Comparison of ENCODE assay signal across 1 cellular context in the genomic region with DNA sequence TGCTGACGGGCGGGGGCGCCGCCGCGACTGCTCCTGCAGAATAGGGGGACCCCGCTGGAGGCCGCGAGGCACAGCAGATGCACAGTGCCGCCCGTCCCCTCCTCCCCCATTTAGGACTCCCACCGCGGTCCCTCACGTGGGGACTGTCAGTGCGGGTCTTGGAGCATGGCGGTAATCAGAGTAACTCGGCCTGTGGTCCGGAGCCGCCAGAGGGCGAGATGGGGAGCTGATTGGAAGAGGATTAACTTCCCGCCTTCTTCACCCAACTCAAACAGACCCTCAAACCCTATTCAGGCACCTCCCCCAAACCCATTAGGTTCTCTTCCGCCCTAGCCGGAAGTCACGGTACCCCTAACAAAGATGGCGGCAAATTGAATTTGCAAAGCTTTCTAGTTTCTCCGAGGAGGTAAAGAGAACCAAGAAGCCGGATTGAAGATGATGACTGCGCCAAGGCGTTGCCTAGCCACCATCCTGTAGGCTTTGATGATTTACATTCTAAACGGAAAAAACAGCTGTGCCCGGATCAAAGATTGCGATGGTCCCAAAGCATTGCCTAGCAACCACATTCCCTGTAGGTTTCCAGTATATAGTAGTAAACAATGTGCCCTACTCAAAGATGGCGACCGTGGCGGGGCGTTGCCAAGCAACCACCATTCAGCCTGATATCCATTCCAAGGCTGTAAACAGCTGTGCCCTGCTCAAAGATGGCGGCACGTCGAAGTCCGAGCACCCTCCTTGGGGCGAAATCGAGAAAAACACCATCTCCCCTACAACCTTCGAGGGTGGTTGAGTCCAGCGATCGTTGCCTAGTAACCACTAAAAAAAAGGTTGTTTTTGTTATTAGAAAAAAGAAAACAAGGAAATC.
TF ChIP-seq lines count a peak whose summit lies in the region.

A gene with protein sequence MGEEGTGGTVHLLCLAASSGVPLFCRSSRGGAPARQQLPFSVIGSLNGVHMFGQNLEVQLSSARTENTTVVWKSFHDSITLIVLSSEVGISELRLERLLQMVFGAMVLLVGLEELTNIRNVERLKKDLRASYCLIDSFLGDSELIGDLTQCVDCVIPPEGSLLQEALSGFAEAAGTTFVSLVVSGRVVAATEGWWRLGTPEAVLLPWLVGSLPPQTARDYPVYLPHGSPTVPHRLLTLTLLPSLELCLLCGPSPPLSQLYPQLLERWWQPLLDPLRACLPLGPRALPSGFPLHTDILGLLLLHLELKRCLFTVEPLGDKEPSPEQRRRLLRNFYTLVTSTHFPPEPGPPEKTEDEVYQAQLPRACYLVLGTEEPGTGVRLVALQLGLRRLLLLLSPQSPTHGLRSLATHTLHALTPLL (minus strand): TSS at position 296 of the 865 bp plus-strand sequence. CDS start 186 bp downstream, at position 110.

TF ChIP-seq in K562, 482 proteins besides CTCF, POLR2A, EP300 and RAD21 (continued from another document and continues in another):
- TF ChIP-seq, protein P1, sequence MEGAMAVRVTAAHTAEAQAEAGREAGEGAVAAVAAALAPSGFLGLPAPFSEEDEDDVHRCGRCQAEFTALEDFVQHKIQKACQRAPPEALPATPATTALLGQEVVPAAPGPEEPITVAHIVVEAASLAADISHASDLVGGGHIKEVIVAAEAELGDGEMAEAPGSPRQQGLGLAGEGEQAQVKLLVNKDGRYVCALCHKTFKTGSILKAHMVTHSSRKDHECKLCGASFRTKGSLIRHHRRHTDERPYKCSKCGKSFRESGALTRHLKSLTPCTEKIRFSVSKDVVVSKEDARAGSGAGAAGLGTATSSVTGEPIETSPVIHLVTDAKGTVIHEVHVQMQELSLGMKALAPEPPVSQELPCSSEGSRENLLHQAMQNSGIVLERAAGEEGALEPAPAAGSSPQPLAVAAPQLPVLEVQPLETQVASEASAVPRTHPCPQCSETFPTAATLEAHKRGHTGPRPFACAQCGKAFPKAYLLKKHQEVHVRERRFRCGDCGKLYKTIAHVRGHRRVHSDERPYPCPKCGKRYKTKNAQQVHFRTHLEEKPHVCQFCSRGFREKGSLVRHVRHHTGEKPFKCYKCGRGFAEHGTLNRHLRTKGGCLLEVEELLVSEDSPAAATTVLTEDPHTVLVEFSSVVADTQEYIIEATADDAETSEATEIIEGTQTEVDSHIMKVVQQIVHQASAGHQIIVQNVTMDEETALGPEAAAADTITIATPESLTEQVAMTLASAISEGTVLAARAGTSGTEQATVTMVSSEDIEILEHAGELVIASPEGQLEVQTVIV (CRISPR knock-in tag; IDR thresholded peaks at IDR 0.05; ENCODE audit: borderline replicate concordance): 0 out of 2 replicates have a peak, but pooled peaks have one; percentile 67
- TF ChIP-seq FOXA3 (CRISPR knock-in tag; conservative IDR thresholded peaks at IDR 0.05 in 1 of 2, IDR thresholded peaks at IDR 0.05 in 1 of 2) (peak in 1 of 2 experiments; percentile 65; a peak in 1 of 4 replicates), SMAD2 (IDR thresholded peaks at IDR 0.05; ENCODE audit: low read depth, low read length) (no peak), BCL6 (CRISPR knock-in tag; IDR thresholded peaks at IDR 0.05) (no peak), ETV5 (CRISPR knock-in tag; IDR thresholded peaks at IDR 0.05; ENCODE audit: low read depth) (no peak), ETV1 (tag; conservative IDR thresholded peaks at IDR 0.05; ENCODE audit: low read depth) (0 out of 2 replicates have a peak, but pooled peaks have one; percentile 44), SRSF9 (IDR thresholded peaks at IDR 0.05; ENCODE audit: borderline replicate concordance, low read depth, low read length) (no peak), STAG1 (CRISPR knock-in tag; IDR thresholded peaks at IDR 0.05; ENCODE audit: borderline replicate concordance) (no peak), NR3C1 (CRISPR knock-in tag; IDR thresholded peaks at IDR 0.05) (no peak), BRD9 (IDR thresholded peaks at IDR 0.05; ENCODE audit: low read depth, partially characterized antibody) (no peak), RBFOX2 (IDR thresholded peaks at IDR 0.05; ENCODE audit: low read depth, low read length) (peak; percentile 65), PHB2 (IDR thresholded peaks at IDR 0.05; ENCODE audit: low read depth) (no peak), SAP30 (IDR thresholded peaks at IDR 0.05; ENCODE audit: borderline replicate concordance, insufficient read depth, low read depth, low read length, poor library complexity, severe bottlenecking) (peak; percentile 68), MEF2D (tag; conservative IDR thresholded peaks at IDR 0.05; ENCODE audit: low read depth) (no peak), RBM17 (IDR thresholded peaks at IDR 0.05; ENCODE audit: borderline replicate concordance, low read depth, low read length) (no peak), XRCC4 (IDR thresholded peaks at IDR 0.05; ENCODE audit: extremely low read depth, insufficient read depth, insufficient read length) (no peak), ARHGAP35 (IDR thresholded peaks at IDR 0.05; ENCODE audit: partially characterized antibody) (no peak), ZNF140 (CRISPR knock-in tag; IDR thresholded peaks at IDR 0.05) (no peak), EHMT2 (IDR thresholded peaks at IDR 0.05) (no peak), TCF7 (IDR thresholded peaks at IDR 0.05; ENCODE audit: borderline replicate concordance) (no peak), HMGN3 (IDR thresholded peaks at IDR 0.05; ENCODE audit: borderline replicate concordance, extremely low read depth, insufficient read length, low read depth, low read length) (peak; percentile 52), PHTF2 (CRISPR knock-in tag; IDR thresholded peaks at IDR 0.05) (no peak), THRAP3 (IDR thresholded peaks at IDR 0.05; ENCODE audit: borderline replicate concordance) (no peak), CREBBP (IDR thresholded peaks at IDR 0.05; ENCODE audit: low read depth, low read length) (no peak), HIVEP1 (CRISPR knock-in tag; IDR thresholded peaks at IDR 0.05) (no peak), NCOA1 (IDR thresholded peaks at IDR 0.05; ENCODE audit: low read depth) (no peak), OTX1 (CRISPR knock-in tag; IDR thresholded peaks at IDR 0.05) (no peak), PURB (CRISPR knock-in tag; IDR thresholded peaks at IDR 0.05; ENCODE audit: low read depth) (no peak), YY1 (IDR thresholded peaks at IDR 0.05; ENCODE audit: borderline replicate concordance in 1 of 3, control insufficient read depth in 1 of 3, extremely low read depth in 1 of 3, insufficient read depth in 3 of 3, insufficient read length in 1 of 3, insufficient replicate concordance in 2 of 3, low read depth in 1 of 3, low read length in 2 of 3) (peak; percentile 98 to 99 (median 99)), SREBF1 (IDR thresholded peaks at IDR 0.05; ENCODE audit: borderline replicate concordance, low read depth, low read length) (peak; percentile 81; the same call in 1 of the 2 replicates), ZBTB17 (CRISPR knock-in tag; IDR thresholded peaks at IDR 0.05) (no peak), TAF1 (IDR thresholded peaks at IDR 0.05; ENCODE audit: control insufficient read depth, extremely low read depth, insufficient read depth, low read length, severe bottlenecking) (peak; percentile 6), HMG20B (CRISPR knock-in tag; IDR thresholded peaks at IDR 0.05) (no peak), ZFP30 (CRISPR knock-in tag; IDR thresholded peaks at IDR 0.05; ENCODE audit: borderline replicate concordance) (no peak)
- TF ChIP-seq, protein P2, sequence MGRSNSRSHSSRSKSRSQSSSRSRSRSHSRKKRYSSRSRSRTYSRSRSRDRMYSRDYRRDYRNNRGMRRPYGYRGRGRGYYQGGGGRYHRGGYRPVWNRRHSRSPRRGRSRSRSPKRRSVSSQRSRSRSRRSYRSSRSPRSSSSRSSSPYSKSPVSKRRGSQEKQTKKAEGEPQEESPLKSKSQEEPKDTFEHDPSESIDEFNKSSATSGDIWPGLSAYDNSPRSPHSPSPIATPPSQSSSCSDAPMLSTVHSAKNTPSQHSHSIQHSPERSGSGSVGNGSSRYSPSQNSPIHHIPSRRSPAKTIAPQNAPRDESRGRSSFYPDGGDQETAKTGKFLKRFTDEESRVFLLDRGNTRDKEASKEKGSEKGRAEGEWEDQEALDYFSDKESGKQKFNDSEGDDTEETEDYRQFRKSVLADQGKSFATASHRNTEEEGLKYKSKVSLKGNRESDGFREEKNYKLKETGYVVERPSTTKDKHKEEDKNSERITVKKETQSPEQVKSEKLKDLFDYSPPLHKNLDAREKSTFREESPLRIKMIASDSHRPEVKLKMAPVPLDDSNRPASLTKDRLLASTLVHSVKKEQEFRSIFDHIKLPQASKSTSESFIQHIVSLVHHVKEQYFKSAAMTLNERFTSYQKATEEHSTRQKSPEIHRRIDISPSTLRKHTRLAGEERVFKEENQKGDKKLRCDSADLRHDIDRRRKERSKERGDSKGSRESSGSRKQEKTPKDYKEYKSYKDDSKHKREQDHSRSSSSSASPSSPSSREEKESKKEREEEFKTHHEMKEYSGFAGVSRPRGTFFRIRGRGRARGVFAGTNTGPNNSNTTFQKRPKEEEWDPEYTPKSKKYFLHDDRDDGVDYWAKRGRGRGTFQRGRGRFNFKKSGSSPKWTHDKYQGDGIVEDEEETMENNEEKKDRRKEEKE (IDR thresholded peaks at IDR 0.05; ENCODE audit: borderline replicate concordance in 1 of 2, control insufficient read depth in 1 of 2, low read depth in 2 of 2, low read length in 1 of 2): no peak
- TF ChIP-seq, protein P3, sequence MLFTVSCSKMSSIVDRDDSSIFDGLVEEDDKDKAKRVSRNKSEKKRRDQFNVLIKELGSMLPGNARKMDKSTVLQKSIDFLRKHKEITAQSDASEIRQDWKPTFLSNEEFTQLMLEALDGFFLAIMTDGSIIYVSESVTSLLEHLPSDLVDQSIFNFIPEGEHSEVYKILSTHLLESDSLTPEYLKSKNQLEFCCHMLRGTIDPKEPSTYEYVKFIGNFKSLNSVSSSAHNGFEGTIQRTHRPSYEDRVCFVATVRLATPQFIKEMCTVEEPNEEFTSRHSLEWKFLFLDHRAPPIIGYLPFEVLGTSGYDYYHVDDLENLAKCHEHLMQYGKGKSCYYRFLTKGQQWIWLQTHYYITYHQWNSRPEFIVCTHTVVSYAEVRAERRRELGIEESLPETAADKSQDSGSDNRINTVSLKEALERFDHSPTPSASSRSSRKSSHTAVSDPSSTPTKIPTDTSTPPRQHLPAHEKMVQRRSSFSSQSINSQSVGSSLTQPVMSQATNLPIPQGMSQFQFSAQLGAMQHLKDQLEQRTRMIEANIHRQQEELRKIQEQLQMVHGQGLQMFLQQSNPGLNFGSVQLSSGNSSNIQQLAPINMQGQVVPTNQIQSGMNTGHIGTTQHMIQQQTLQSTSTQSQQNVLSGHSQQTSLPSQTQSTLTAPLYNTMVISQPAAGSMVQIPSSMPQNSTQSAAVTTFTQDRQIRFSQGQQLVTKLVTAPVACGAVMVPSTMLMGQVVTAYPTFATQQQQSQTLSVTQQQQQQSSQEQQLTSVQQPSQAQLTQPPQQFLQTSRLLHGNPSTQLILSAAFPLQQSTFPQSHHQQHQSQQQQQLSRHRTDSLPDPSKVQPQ (CRISPR knock-in tag; IDR thresholded peaks at IDR 0.05; ENCODE audit: borderline replicate concordance): no peak
- TF ChIP-seq, protein P4, sequence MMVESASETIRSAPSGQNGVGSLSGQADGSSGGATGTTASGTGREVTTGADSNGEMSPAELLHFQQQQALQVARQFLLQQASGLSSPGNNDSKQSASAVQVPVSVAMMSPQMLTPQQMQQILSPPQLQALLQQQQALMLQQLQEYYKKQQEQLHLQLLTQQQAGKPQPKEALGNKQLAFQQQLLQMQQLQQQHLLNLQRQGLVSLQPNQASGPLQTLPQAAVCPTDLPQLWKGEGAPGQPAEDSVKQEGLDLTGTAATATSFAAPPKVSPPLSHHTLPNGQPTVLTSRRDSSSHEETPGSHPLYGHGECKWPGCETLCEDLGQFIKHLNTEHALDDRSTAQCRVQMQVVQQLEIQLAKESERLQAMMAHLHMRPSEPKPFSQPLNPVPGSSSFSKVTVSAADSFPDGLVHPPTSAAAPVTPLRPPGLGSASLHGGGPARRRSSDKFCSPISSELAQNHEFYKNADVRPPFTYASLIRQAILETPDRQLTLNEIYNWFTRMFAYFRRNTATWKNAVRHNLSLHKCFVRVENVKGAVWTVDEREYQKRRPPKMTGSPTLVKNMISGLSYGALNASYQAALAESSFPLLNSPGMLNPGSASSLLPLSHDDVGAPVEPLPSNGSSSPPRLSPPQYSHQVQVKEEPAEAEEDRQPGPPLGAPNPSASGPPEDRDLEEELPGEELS (CRISPR knock-in tag; IDR thresholded peaks at IDR 0.05; ENCODE audit: borderline replicate concordance): peak; percentile 29; the same call in 1 of the 2 replicates
- TF ChIP-seq, protein P5, sequence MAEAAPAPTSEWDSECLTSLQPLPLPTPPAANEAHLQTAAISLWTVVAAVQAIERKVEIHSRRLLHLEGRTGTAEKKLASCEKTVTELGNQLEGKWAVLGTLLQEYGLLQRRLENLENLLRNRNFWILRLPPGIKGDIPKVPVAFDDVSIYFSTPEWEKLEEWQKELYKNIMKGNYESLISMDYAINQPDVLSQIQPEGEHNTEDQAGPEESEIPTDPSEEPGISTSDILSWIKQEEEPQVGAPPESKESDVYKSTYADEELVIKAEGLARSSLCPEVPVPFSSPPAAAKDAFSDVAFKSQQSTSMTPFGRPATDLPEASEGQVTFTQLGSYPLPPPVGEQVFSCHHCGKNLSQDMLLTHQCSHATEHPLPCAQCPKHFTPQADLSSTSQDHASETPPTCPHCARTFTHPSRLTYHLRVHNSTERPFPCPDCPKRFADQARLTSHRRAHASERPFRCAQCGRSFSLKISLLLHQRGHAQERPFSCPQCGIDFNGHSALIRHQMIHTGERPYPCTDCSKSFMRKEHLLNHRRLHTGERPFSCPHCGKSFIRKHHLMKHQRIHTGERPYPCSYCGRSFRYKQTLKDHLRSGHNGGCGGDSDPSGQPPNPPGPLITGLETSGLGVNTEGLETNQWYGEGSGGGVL (CRISPR knock-in tag; IDR thresholded peaks at IDR 0.05): no peak
- TF ChIP-seq, protein P6, sequence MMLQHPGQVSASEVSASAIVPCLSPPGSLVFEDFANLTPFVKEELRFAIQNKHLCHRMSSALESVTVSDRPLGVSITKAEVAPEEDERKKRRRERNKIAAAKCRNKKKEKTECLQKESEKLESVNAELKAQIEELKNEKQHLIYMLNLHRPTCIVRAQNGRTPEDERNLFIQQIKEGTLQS (IDR thresholded peaks at IDR 0.05): no peak
- TF ChIP-seq, protein P6 (CRISPR knock-in tag; conservative IDR thresholded peaks at IDR 0.05): no peak; the same call in 1 of the 2 replicates
- TF ChIP-seq, protein P7, sequence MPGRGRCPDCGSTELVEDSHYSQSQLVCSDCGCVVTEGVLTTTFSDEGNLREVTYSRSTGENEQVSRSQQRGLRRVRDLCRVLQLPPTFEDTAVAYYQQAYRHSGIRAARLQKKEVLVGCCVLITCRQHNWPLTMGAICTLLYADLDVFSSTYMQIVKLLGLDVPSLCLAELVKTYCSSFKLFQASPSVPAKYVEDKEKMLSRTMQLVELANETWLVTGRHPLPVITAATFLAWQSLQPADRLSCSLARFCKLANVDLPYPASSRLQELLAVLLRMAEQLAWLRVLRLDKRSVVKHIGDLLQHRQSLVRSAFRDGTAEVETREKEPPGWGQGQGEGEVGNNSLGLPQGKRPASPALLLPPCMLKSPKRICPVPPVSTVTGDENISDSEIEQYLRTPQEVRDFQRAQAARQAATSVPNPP (IDR thresholded peaks at IDR 0.05; ENCODE audit: borderline replicate concordance, insufficient read depth, insufficient read length): no peak
- TF ChIP-seq, protein P8, sequence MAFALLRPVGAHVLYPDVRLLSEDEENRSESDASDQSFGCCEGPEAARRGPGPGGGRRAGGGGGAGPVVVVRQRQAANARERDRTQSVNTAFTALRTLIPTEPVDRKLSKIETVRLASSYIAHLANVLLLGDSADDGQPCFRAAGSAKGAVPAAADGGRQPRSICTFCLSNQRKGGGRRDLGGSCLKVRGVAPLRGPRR (CRISPR knock-in tag; IDR thresholded peaks at IDR 0.05): no peak
